17 cellular contexts compared by ENCODE assay signal in the genomic region with DNA sequence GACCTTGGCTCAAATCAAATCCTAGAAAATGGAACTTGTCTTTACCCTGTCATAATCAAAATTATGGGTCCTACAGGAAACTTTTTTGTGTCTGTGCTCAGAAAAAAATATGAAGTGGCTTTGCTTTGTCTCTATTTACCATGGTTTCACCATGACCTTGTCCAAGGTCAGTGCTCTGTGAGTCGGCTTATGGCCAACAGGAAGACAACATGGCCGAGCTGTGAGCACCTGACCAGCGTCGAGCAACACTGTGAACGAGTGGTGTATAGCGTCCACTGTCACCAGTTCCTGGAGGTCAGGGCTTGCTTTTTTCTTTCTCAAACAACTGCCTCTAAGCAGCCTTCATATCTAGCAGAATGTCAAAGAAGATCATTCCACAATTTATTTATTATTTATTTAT.
DNase-seq lines count a peak whose midpoint lies in the region; ATAC-seq, FAIRE-seq and TF ChIP-seq lines count a peak whose summit lies in the region.
"Had no signal": no experiment of that assay in that cellular context is flagged by ENCODE, and none has a peak within 500 bp of the region (broad histone marks: within the 10 kb centered on the region; RNA-seq: fewer than 3 reads in every experiment).

No MANE protein-coding gene starts in this region.

- H3K4ac ChIP-seq in mesenchymal stem cell (ENCODE audit: low read depth in 1 of 2, low read length in 2 of 2) = no peak overlapping the region

- no peak for ATAC-seq in A549
- ATAC-seq in GM18873 (IDR thresholded peaks at IDR 0.05; ENCODE audit: low FRiP score, unreplicated experiment) = no peak
- no peak for ATAC-seq in GM21529 (IDR thresholded peaks at IDR 0.05; ENCODE audit: unreplicated experiment)
- ATAC-seq: naive thymus-derived CD8-positive, alpha-beta T cell had no signal

- no peaks in the 10 kb centered on the region for H4K20me1 ChIP-seq in OCI-LY3 (ENCODE audit: insufficient read depth, low read length)

- H3K27me3 ChIP-seq in OCI-LY3 (ENCODE audit: low read depth, low read length) (peaks cover 15% of the 10 kb centered on the region), colonic mucosa (no peaks in the 10 kb centered on the region), mesenchymal stem cell (ENCODE audit: control insufficient read depth in 1 of 2, insufficient read depth in 1 of 2, low read length in 2 of 2) (no peaks in the 10 kb centered on the region)
- H3K27me3 ChIP-seq: dorsolateral prefrontal cortex, esophagus muscularis mucosa, upper lobe of right lung had no signal

- CTCF ChIA-PET in A549 (lab: Yijun Ruan, JAX) = interaction anchor here (0.6 to 2.8 kb wide), 4 partner anchors 10 to 92 kb away, joined by 3 to 14 read pairs (median 6); no protein-coding TSS in a partner anchor

- H3K9ac ChIP-seq in OCI-LY3 (ENCODE audit: low read length) (no peak overlapping the region), colonic mucosa (ENCODE audit: low read depth in 2 of 2, low read length in 2 of 2) (no peak overlapping the region), mesenchymal stem cell (ENCODE audit: low read length) (peak overlapping the region; percentile 77)

- no peak overlapping the region for H2BK120ac ChIP-seq in mesenchymal stem cell (ENCODE audit: low read depth, low read length)

- H2BK15ac ChIP-seq in mesenchymal stem cell (ENCODE audit: low read depth, poor library complexity, severe bottlenecking) = no peak overlapping the region

- peak overlapping the region; percentile 93 to 95 for H3K27ac ChIP-seq in A549
- no peak overlapping the region for H3K27ac ChIP-seq in OCI-LY3 (ENCODE audit: low read length)
- peak overlapping the region; percentile 72 for H3K27ac ChIP-seq in colonic mucosa
- H3K27ac ChIP-seq in mesenchymal stem cell (ENCODE audit: low read length, poor library complexity, severe bottlenecking) = no peak overlapping the region
- H3K27ac ChIP-seq: upper lobe of right lung had no signal

- H3K36me3 ChIP-seq in OCI-LY3 (replicated peaks; ENCODE audit: low read depth, low read length) (no peaks in the 10 kb centered on the region), colonic mucosa (no peaks in the 10 kb centered on the region), mesenchymal stem cell (ENCODE audit: control insufficient read depth in 1 of 2, insufficient read depth in 2 of 2, low read depth in 1 of 2, low read length in 2 of 2) (peaks cover under 1 to 11% of the 10 kb centered on the region in 2 experiments)
- H3K36me3 ChIP-seq: esophagus muscularis mucosa, upper lobe of right lung had no signal

- POLR2A ChIA-PET in A549 (lab: Yijun Ruan, JAX) = interaction anchor here (1.2 kb wide), 2 partner anchors 9 to 68 kb away, joined by 3 to 10 read pairs; a partner anchor contains a TSS

- H4K91ac ChIP-seq in mesenchymal stem cell (ENCODE audit: low read length) = no peak overlapping the region

- H3K23ac ChIP-seq in mesenchymal stem cell (ENCODE audit: low read length in 2 of 2) = no peak overlapping the region

- no peak overlapping the region for H3K14ac ChIP-seq in mesenchymal stem cell (ENCODE audit: low read length in 2 of 2)

- H2BK12ac ChIP-seq in mesenchymal stem cell (ENCODE audit: low read length in 2 of 2) = peak overlapping the region in 1 of 2 experiments; percentile 21

- DNase-seq in A549 (ENCODE audit: low read depth in 1 of 2, low spot score in 1 of 2) (no peak), colonic mucosa (no peak), mesenchymal stem cell (no peak), NCI-H1694 treated with DMSO at 0.1 percent for 48 hours (lab: John Stamatoyannopoulos, UW) (no peak), NCI-H2081 treated with DMSO at 0.1 percent for 48 hours (lab: John Stamatoyannopoulos, UW) (no peak)
- DNase-seq: activated naive CD4-positive, alpha-beta T cell treated with anti-CD3 and anti-CD28 coated beads for 36 hours; dorsolateral prefrontal cortex; glutamatergic neuron; immature natural killer cell; naive thymus-derived CD8-positive, alpha-beta T cell; stimulated activated naive CD4-positive, alpha-beta T cell; upper lobe of right lung had no signal

- H3K9me3 ChIP-seq in A549 = no peaks in the 10 kb centered on the region
- no peaks in the 10 kb centered on the region for H3K9me3 ChIP-seq in OCI-LY3 (ENCODE audit: insufficient read depth, low read length)
- H3K9me3 ChIP-seq in colonic mucosa = no peaks in the 10 kb centered on the region
- no peaks in the 10 kb centered on the region for H3K9me3 ChIP-seq in mesenchymal stem cell (ENCODE audit: control insufficient read depth, low read length)
- H3K9me3 ChIP-seq: esophagus muscularis mucosa, upper lobe of right lung had no signal

- intact Hi-C loops in colonic mucosa (cut with DNase I) = no loop called here

- H3K79me2 ChIP-seq in OCI-LY3 (ENCODE audit: low read length) = peaks cover 4% of the 10 kb centered on the region; the same call in 1 of the 2 replicates

- peak overlapping the region in 1 of 2 experiments; percentile 31 for H3K18ac ChIP-seq in mesenchymal stem cell (ENCODE audit: low read depth in 1 of 2, low read length in 2 of 2)

- peak overlapping the region; percentile 35 for H4K8ac ChIP-seq in mesenchymal stem cell (ENCODE audit: low read length)

- TF ChIP-seq RAD21 in A549 (conservative IDR thresholded peaks at IDR 0.05 in 1 of 2, IDR thresholded peaks at IDR 0.05 in 1 of 2) = no peak

- peaks cover 90% of the 10 kb centered on the region for H3K4me1 ChIP-seq in A549
- peaks cover 51% of the 10 kb centered on the region for H3K4me1 ChIP-seq in OCI-LY3 (ENCODE audit: low read length)
- H3K4me1 ChIP-seq in colonic mucosa = peaks cover 12% of the 10 kb centered on the region
- H3K4me1 ChIP-seq in mesenchymal stem cell (ENCODE audit: control insufficient read depth, insufficient read depth, low read depth, low read length) = peaks cover 26% of the 10 kb centered on the region

- TF ChIP-seq CTCF in A549 (IDR thresholded peaks at IDR 0.05) = no peak
- no peak for TF ChIP-seq CTCF in OCI-LY3 (IDR thresholded peaks at IDR 0.05; ENCODE audit: low read depth, low read length)
- TF ChIP-seq CTCF in colonic mucosa (IDR thresholded peaks at IDR 0.05) = no peak

- TF ChIP-seq POLR2A in A549 (IDR thresholded peaks at IDR 0.05; ENCODE audit: low read length) = no peak

- no peak for TF ChIP-seq EP300 in A549 (IDR thresholded peaks at IDR 0.05)

- no peak for FAIRE-seq in A549 (lab: Jason Lieb, UNC)

- peaks cover 18% of the 10 kb centered on the region for H3K79me1 ChIP-seq in mesenchymal stem cell (replicated peaks; ENCODE audit: low read length, poor library complexity, severe bottlenecking)

- no peak overlapping the region for H2BK5ac ChIP-seq in mesenchymal stem cell (ENCODE audit: low read depth, low read length, poor library complexity, severe bottlenecking)

- 76% methylated on average over 6 of the region's 6 CpGs for WGBS in A549 (ENCODE audit: missing lambda C conversion rate)
- 92% methylated on average over 6 of the region's 6 CpGs for WGBS in mesenchymal stem cell

- H2AFZ ChIP-seq in OCI-LY3 (ENCODE audit: low read depth, low read length) (no peak overlapping the region), mesenchymal stem cell (ENCODE audit: low read depth, low read length) (no peak overlapping the region)

- H2AK5ac ChIP-seq in mesenchymal stem cell (ENCODE audit: low read length, severe bottlenecking) = no peak overlapping the region

- H3K4me2 ChIP-seq in A549 (peak overlapping the region; percentile 83), OCI-LY3 (ENCODE audit: low read length) (peak overlapping the region; percentile 52; the same call in 1 of the 2 replicates), mesenchymal stem cell (ENCODE audit: low read length, poor library complexity, severe bottlenecking) (no peak overlapping the region)

- H3K4me3 ChIP-seq in A549 (no peak overlapping the region; the same call in 2 of the 3 replicates), OCI-LY3 (ENCODE audit: low read length) (no peak overlapping the region), colonic mucosa (no peak overlapping the region), mesenchymal stem cell (ENCODE audit: insufficient read depth in 1 of 2, low read depth in 1 of 2, low read length in 2 of 2) (no peak overlapping the region)
- H3K4me3 ChIP-seq: esophagus muscularis mucosa, lung, upper lobe of right lung had no signal

TF ChIP-seq in A549, 52 proteins besides CTCF, POLR2A, EP300 and RAD21:
- TF ChIP-seq TFCP2L1 (CRISPR knock-in tag; IDR thresholded peaks at IDR 0.05) = no peak
- TF ChIP-seq ESRRA (IDR thresholded peaks at IDR 0.05; ENCODE audit: borderline replicate concordance, low read length) = peak; percentile 80

Comparison
In these comparisons a context has a peak if more than half of its experiments do, and no peak if none do; other contexts are left out.
1. H3K27ac ChIP-seq: peak in A549 (2 of 2) and colonic mucosa (single experiment); none in OCI-LY3 (single experiment) and mesenchymal stem cell (single experiment).